ENCODE assay signal across 23 cellular contexts in genomic region chr9:115674091-115674490, GRCh38.
DNase-seq lines count a peak whose midpoint lies in the region; ATAC-seq and TF ChIP-seq lines count a peak whose summit lies in the region.
"Had no signal": no experiment of that assay in that cellular context is flagged by ENCODE, and none has a peak within 500 bp of the region (broad histone marks: within the 10 kb centered on the region; RNA-seq: fewer than 3 reads in every experiment).

No MANE protein-coding gene starts in this region.

- H3K56ac ChIP-seq in mesendoderm (ENCODE audit: low read length) = no peak overlapping the region

- H3K27ac ChIP-seq in right atrium auricular region (peak overlapping the region; percentile 11 to 67), ascending aorta (peak overlapping the region; percentile 81 to 86), mesendoderm (ENCODE audit: low read depth, low read length) (no peak overlapping the region), aorta (ENCODE audit: low read depth in 1 of 2, low read length in 2 of 2) (peak overlapping the region; percentile 17 to 62), sigmoid colon (peak overlapping the region in 1 of 4 donors; percentile 77)

- no peak overlapping the region for H3K9ac ChIP-seq in mesendoderm (ENCODE audit: low read length)

- H3K4me3 ChIP-seq in right atrium auricular region = no peak overlapping the region
- no peak overlapping the region for H3K4me3 ChIP-seq in ascending aorta
- H3K4me3 ChIP-seq in mesendoderm (ENCODE audit: low read length) = no peak overlapping the region
- H3K4me3 ChIP-seq in aorta (ENCODE audit: low read length in 2 of 2) = no peak overlapping the region
- no peak overlapping the region for H3K4me3 ChIP-seq in sigmoid colon
- H3K4me3 ChIP-seq: GM12878, left ventricle myocardium inferior had no signal

- H3K27me3 ChIP-seq in right atrium auricular region = no peaks in the 10 kb centered on the region
- no peaks in the 10 kb centered on the region for H3K27me3 ChIP-seq in ascending aorta
- H3K27me3 ChIP-seq in mesendoderm (ENCODE audit: insufficient read depth, low read length, poor library complexity) = no peaks in the 10 kb centered on the region
- H3K27me3 ChIP-seq in aorta (ENCODE audit: control insufficient read depth in 1 of 2, insufficient read depth in 2 of 2, low read length in 1 of 2) = no peaks in the 10 kb centered on the region
- no peaks in the 10 kb centered on the region for H3K27me3 ChIP-seq in sigmoid colon

- H4K5ac ChIP-seq in mesendoderm (ENCODE audit: low read length) = no peak overlapping the region

- H3K4me2 ChIP-seq in mesendoderm (ENCODE audit: low read length) = no peak overlapping the region

- no peak overlapping the region for H3K18ac ChIP-seq in mesendoderm (ENCODE audit: low read length)

- DNase-seq in right atrium auricular region (ENCODE audit: low spot score) (no peak), Right ventricle myocardium inferior (ENCODE audit: missing footprints) (no peak), ascending aorta (ENCODE audit: low spot score in 2 of 2) (no peak), mesendoderm (no peak), aorta (no peak), GM19238 (ENCODE audit: insufficient read length, low spot score) (no peak), sigmoid colon (no peak)
- DNase-seq in stimulated activated CD4-positive, alpha-beta T cell treated with anti-CD3 and anti-CD28 coated beads, Interleukin-15, amount 100 ng/mL, for 24 hours = no peak
- DNase-seq: ACHN; activated CD8-positive, alpha-beta T cell treated with anti-CD3 and anti-CD28 coated beads for 36 hours; activated naive CD4-positive, alpha-beta T cell; activated T-cell treated with anti-CD3 and anti-CD28 coated beads, Interleukin-2, amount 50 U/mL, for 1 hour; amygdala; C1 segment of cervical spinal cord; DMS 273 treated with DMSO at 0.1 percent for 48 hours; KBM-7; left ventricle myocardium inferior; NCI-H1930; NCI-H82; OCI-M1; right cardiac atrium had no signal

- no peaks in the 10 kb centered on the region for H3K79me2 ChIP-seq in mesendoderm (ENCODE audit: control insufficient read depth, insufficient read depth, low read length)

- peak overlapping the region; percentile 70 for H3K4ac ChIP-seq in mesendoderm (ENCODE audit: low read depth, low read length)

- H2BK5ac ChIP-seq in mesendoderm (ENCODE audit: low read length) = no peak overlapping the region

- H3K4me1 ChIP-seq in right atrium auricular region (no peaks in the 10 kb centered on the region), ascending aorta (peaks cover 3 to 24% of the 10 kb centered on the region in 2 donors), mesendoderm (ENCODE audit: control insufficient read depth, low read depth, low read length) (peaks cover 2% of the 10 kb centered on the region), aorta (ENCODE audit: control insufficient read depth in 1 of 2, insufficient read depth in 2 of 2, low read length in 2 of 2) (peaks cover 0 to 7% of the 10 kb centered on the region in 2 donors), sigmoid colon (peaks cover 0 to 27% (median 16%) of the 10 kb centered on the region in 4 donors)
- H3K4me1 ChIP-seq: left ventricle myocardium inferior had no signal

- no peak for TF ChIP-seq EP300 in sigmoid colon (IDR thresholded peaks at IDR 0.05)

- H2AK5ac ChIP-seq in mesendoderm (ENCODE audit: low read length) = no peak overlapping the region

- no peaks in the 10 kb centered on the region for H3K79me1 ChIP-seq in mesendoderm (ENCODE audit: low read length)

- no CpG with 5 or more reads among the region's 1 CpG for WGBS in mesendoderm (ENCODE audit: extremely low coverage, insufficient coverage, low lambda C conversion rate)
- WGBS in aorta, 2 donors = 31 to 74% methylated on average over 1 of the region's 1 CpG
- 16 to 38% methylated on average over 1 of the region's 1 CpG for WGBS in sigmoid colon, 2 donors

- TF ChIP-seq POLR2A in sigmoid colon (IDR thresholded peaks at IDR 0.05) = no peak

- no peak overlapping the region for H4K8ac ChIP-seq in mesendoderm (ENCODE audit: low read depth, low read length)

- intact Hi-C loops in Right ventricle myocardium inferior (cut with DNase I) = no loop called here
- intact Hi-C loops in ascending aorta (cut with DNase I) = no loop called here
- intact Hi-C loops in aorta (cut with DNase I) = no loop called here
- intact Hi-C loops in sigmoid colon (cut with DNase I) = no loop called here

- no peak overlapping the region for H3K23ac ChIP-seq in mesendoderm (ENCODE audit: low read length)

- H3K9me3 ChIP-seq in right atrium auricular region (no peaks in the 10 kb centered on the region), ascending aorta (no peaks in the 10 kb centered on the region), aorta (ENCODE audit: control insufficient read depth, low read length) (no peaks in the 10 kb centered on the region), sigmoid colon (no peaks in the 10 kb centered on the region)

- H3K36me3 ChIP-seq in right atrium auricular region (no peaks in the 10 kb centered on the region), ascending aorta (no peaks in the 10 kb centered on the region), mesendoderm (ENCODE audit: control insufficient read depth, insufficient read depth, low read length) (no peaks in the 10 kb centered on the region), aorta (ENCODE audit: control insufficient read depth in 1 of 2, insufficient read depth in 2 of 2, low read length in 1 of 2) (no peaks in the 10 kb centered on the region), sigmoid colon (no peaks in the 10 kb centered on the region)
- H3K36me3 ChIP-seq: left ventricle myocardium inferior had no signal

- no peak for ATAC-seq in Right ventricle myocardium inferior
- no peak for ATAC-seq in aorta (ENCODE audit: low FRiP score)
- ATAC-seq: activated CD8-positive, alpha-beta T cell treated with anti-CD3 and anti-CD28 coated beads for 36 hours; GM12878; stimulated activated effector memory CD8-positive, alpha-beta T cell treated with anti-CD3 and anti-CD28 coated beads, Interleukin-12 subunit alpha, Interleukin-12 subunit beta, amount 100 ng/mL, for 72 hours had no signal

- TF ChIP-seq CTCF in right atrium auricular region (IDR thresholded peaks at IDR 0.05) = no peak
- TF ChIP-seq CTCF in ascending aorta (IDR thresholded peaks at IDR 0.05) = no peak
- TF ChIP-seq CTCF in sigmoid colon (IDR thresholded peaks at IDR 0.05) = no peak

- H2BK120ac ChIP-seq in mesendoderm (ENCODE audit: low read depth, low read length) = no peak overlapping the region

- H2BK15ac ChIP-seq in mesendoderm (replicated peaks; ENCODE audit: low read depth) = no peak overlapping the region
